Comparison of ENCODE assay signal across 3 cellular contexts in the genomic region with DNA sequence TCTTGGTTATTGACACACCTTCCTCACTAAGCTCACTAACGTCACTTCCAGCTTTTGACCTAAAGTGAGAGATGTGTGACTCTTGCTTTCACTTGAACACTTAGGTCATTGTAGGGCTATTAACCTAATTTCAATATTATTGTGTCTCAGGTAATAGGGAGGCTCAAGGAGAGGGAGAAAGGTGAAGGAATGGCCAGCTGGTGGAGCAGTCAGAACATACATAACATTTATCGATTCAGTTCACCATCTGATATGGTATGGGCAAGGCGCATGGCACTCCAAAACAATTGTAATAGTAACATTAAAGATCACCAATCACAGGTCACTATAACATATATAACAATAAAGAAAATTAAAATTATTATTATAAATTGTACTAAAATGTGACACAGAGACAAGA.
TF ChIP-seq lines count a peak whose summit lies in the region.

No MANE protein-coding gene starts in this region.

TF ChIP-seq in GM23338, 12 proteins besides CTCF, POLR2A, EP300 and RAD21 (continues in another document):
- TF ChIP-seq, protein P1, sequence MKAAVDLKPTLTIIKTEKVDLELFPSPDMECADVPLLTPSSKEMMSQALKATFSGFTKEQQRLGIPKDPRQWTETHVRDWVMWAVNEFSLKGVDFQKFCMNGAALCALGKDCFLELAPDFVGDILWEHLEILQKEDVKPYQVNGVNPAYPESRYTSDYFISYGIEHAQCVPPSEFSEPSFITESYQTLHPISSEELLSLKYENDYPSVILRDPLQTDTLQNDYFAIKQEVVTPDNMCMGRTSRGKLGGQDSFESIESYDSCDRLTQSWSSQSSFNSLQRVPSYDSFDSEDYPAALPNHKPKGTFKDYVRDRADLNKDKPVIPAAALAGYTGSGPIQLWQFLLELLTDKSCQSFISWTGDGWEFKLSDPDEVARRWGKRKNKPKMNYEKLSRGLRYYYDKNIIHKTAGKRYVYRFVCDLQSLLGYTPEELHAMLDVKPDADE (IDR thresholded peaks at IDR 0.05) = no peak
- TF ChIP-seq STAT1 (IDR thresholded peaks at IDR 0.05; ENCODE audit: unreplicated experiment) (no peak), ZNF331 (CRISPR knock-in tag; IDR thresholded peaks at IDR 0.05; ENCODE audit: low read depth) (no peak), EZH2 (IDR thresholded peaks at IDR 0.05; ENCODE audit: low read depth, unreplicated experiment) (no peak)

TF ChIP-seq in IMR-90, 13 proteins besides CTCF, POLR2A, EP300 and RAD21:
- TF ChIP-seq, protein P2, sequence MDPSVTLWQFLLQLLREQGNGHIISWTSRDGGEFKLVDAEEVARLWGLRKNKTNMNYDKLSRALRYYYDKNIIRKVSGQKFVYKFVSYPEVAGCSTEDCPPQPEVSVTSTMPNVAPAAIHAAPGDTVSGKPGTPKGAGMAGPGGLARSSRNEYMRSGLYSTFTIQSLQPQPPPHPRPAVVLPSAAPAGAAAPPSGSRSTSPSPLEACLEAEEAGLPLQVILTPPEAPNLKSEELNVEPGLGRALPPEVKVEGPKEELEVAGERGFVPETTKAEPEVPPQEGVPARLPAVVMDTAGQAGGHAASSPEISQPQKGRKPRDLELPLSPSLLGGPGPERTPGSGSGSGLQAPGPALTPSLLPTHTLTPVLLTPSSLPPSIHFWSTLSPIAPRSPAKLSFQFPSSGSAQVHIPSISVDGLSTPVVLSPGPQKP (IDR thresholded peaks at IDR 0.05; ENCODE audit: borderline replicate concordance, low read depth, low read length) = no peak
- TF ChIP-seq NFE2L2 (IDR thresholded peaks at IDR 0.05; ENCODE audit: low read depth, low read length) (no peak), BHLHE40 (IDR thresholded peaks at IDR 0.05; ENCODE audit: low read depth, low read length) (no peak), MAZ (IDR thresholded peaks at IDR 0.05; ENCODE audit: borderline replicate concordance, low read depth, low read length) (no peak), RCOR1 (IDR thresholded peaks at IDR 0.05; ENCODE audit: insufficient replicate concordance, low read length) (no peak), SMC3 (IDR thresholded peaks at IDR 0.05; ENCODE audit: low read depth, low read length) (no peak), FOS (IDR thresholded peaks at IDR 0.05; ENCODE audit: low read depth, low read length) (no peak), CEBPB (IDR thresholded peaks at IDR 0.05; ENCODE audit: low read depth, low read length) (no peak), MXI1 (IDR thresholded peaks at IDR 0.05; ENCODE audit: borderline replicate concordance, low read depth, low read length) (no peak), RFX5 (IDR thresholded peaks at IDR 0.05; ENCODE audit: low read depth, low read length) (no peak), CHD1 (IDR thresholded peaks at IDR 0.05; ENCODE audit: low read depth, low read length) (no peak), MAFK (IDR thresholded peaks at IDR 0.05; ENCODE audit: low read depth, low read length) (no peak)
- TF ChIP-seq, protein P3, sequence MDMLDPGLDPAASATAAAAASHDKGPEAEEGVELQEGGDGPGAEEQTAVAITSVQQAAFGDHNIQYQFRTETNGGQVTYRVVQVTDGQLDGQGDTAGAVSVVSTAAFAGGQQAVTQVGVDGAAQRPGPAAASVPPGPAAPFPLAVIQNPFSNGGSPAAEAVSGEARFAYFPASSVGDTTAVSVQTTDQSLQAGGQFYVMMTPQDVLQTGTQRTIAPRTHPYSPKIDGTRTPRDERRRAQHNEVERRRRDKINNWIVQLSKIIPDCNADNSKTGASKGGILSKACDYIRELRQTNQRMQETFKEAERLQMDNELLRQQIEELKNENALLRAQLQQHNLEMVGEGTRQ (IDR thresholded peaks at IDR 0.05; ENCODE audit: low read depth, low read length) = no peak

TF ChIP-seq in liver, 16 proteins besides CTCF, POLR2A, EP300 and RAD21:
- TF ChIP-seq FOXA1 (IDR thresholded peaks at IDR 0.05) (no peak), SP1 (IDR thresholded peaks at IDR 0.05) (no peak), YY1 (IDR thresholded peaks at IDR 0.05) (no peak), FOXA2 (IDR thresholded peaks at IDR 0.05) (no peak), EGR1 (IDR thresholded peaks at IDR 0.05; ENCODE audit: low read depth in 2 of 2) (no peak), TAF1 (conservative IDR thresholded peaks at IDR 0.05) (no peak), RXRA (IDR thresholded peaks at IDR 0.05) (no peak), HNF4A (conservative IDR thresholded peaks at IDR 0.05) (no peak), GABPA (IDR thresholded peaks at IDR 0.05 in 1 of 2, conservative IDR thresholded peaks at IDR 0.05 in 1 of 2) (no peak), HNF4G (IDR thresholded peaks at IDR 0.05) (no peak), JUND (IDR thresholded peaks at IDR 0.05) (no peak), NR2F2 (IDR thresholded peaks at IDR 0.05) (no peak)
- TF ChIP-seq, protein P4, sequence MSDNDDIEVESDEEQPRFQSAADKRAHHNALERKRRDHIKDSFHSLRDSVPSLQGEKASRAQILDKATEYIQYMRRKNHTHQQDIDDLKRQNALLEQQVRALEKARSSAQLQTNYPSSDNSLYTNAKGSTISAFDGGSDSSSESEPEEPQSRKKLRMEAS (IDR thresholded peaks at IDR 0.05) = no peak
- TF ChIP-seq, protein P5, sequence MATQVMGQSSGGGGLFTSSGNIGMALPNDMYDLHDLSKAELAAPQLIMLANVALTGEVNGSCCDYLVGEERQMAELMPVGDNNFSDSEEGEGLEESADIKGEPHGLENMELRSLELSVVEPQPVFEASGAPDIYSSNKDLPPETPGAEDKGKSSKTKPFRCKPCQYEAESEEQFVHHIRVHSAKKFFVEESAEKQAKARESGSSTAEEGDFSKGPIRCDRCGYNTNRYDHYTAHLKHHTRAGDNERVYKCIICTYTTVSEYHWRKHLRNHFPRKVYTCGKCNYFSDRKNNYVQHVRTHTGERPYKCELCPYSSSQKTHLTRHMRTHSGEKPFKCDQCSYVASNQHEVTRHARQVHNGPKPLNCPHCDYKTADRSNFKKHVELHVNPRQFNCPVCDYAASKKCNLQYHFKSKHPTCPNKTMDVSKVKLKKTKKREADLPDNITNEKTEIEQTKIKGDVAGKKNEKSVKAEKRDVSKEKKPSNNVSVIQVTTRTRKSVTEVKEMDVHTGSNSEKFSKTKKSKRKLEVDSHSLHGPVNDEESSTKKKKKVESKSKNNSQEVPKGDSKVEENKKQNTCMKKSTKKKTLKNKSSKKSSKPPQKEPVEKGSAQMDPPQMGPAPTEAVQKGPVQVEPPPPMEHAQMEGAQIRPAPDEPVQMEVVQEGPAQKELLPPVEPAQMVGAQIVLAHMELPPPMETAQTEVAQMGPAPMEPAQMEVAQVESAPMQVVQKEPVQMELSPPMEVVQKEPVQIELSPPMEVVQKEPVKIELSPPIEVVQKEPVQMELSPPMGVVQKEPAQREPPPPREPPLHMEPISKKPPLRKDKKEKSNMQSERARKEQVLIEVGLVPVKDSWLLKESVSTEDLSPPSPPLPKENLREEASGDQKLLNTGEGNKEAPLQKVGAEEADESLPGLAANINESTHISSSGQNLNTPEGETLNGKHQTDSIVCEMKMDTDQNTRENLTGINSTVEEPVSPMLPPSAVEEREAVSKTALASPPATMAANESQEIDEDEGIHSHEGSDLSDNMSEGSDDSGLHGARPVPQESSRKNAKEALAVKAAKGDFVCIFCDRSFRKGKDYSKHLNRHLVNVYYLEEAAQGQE (IDR thresholded peaks at IDR 0.05) = no peak
- TF ChIP-seq, protein P6, sequence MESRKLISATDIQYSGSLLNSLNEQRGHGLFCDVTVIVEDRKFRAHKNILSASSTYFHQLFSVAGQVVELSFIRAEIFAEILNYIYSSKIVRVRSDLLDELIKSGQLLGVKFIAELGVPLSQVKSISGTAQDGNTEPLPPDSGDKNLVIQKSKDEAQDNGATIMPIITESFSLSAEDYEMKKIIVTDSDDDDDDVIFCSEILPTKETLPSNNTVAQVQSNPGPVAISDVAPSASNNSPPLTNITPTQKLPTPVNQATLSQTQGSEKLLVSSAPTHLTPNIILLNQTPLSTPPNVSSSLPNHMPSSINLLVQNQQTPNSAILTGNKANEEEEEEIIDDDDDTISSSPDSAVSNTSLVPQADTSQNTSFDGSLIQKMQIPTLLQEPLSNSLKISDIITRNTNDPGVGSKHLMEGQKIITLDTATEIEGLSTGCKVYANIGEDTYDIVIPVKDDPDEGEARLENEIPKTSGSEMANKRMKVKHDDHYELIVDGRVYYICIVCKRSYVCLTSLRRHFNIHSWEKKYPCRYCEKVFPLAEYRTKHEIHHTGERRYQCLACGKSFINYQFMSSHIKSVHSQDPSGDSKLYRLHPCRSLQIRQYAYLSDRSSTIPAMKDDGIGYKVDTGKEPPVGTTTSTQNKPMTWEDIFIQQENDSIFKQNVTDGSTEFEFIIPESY (IDR thresholded peaks at IDR 0.05) = no peak
- TF ChIP-seq, protein P7, sequence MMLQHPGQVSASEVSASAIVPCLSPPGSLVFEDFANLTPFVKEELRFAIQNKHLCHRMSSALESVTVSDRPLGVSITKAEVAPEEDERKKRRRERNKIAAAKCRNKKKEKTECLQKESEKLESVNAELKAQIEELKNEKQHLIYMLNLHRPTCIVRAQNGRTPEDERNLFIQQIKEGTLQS (IDR thresholded peaks at IDR 0.05) = no peak
